Comparison of ENCODE assay signal across 11 cellular contexts in genomic region chr16:11346700-11347319, GRCh38. TPM values are rescaled to one million over a fixed set of nuclear protein-coding genes. Genes with fewer than 3 reads are reported as not detected.
DNase-seq lines count a peak whose midpoint lies in the region; ATAC-seq and TF ChIP-seq lines count a peak whose summit lies in the region.
"Had no signal": no experiment of that assay in that cellular context is flagged by ENCODE, and none has a peak within 500 bp of the region (broad histone marks: within the 10 kb centered on the region; RNA-seq: fewer than 3 reads in every experiment).

No MANE protein-coding gene starts in this region.

- TF ChIP-seq EP300 in gastroesophageal sphincter (IDR thresholded peaks at IDR 0.05) = no peak

- H4K20me1 ChIP-seq in GM23248 (ENCODE audit: insufficient read depth) (no peaks in the 10 kb centered on the region), hepatocyte (ENCODE audit: insufficient read depth, poor library complexity, severe bottlenecking) (no peaks in the 10 kb centered on the region)

- H3K9me2 ChIP-seq in GM23248 (ENCODE audit: insufficient read depth) (no peaks in the 10 kb centered on the region), hepatocyte (replicated peaks; ENCODE audit: insufficient read depth) (no peaks in the 10 kb centered on the region)

- TF ChIP-seq POLR2A in gastroesophageal sphincter (IDR thresholded peaks at IDR 0.05) = no peak

- peak overlapping the region in 1 of 2 donors; percentile 61 for H3K27ac Mint-ChIP-seq in T-cell

- intact Hi-C loops in upper lobe of right lung (cut with DNase I) = no loop called here

- 65 to 68% methylated on average over 9 of the region's 9 CpGs for WGBS in GM23248 (ENCODE audit: low coverage in 1 of 2, low lambda C conversion rate in 2 of 2, missing lambda C conversion rate in 2 of 2), 2 experiments
- 93% methylated on average over 9 of the region's 9 CpGs for WGBS in hepatocyte (ENCODE audit: low lambda C conversion rate, missing lambda C conversion rate)
- 85 to 100% methylated on average over 1 to 4 of the region's 9 CpGs for WGBS in gastroesophageal sphincter (ENCODE audit: low coverage in 1 of 2), 2 donors

- H3K4me1 Mint-ChIP-seq in T-cell = peaks cover 20 to 27% (median 25%) of the 10 kb centered on the region in 3 donors

- peaks cover 40% of the 10 kb centered on the region for H3K4me1 ChIP-seq in ACC112 (ENCODE audit: control insufficient read depth, insufficient read depth, low read length, unreplicated experiment)
- peaks cover 27% of the 10 kb centered on the region for H3K4me1 ChIP-seq in GM23248 (ENCODE audit: insufficient read depth)
- H3K4me1 ChIP-seq in hepatocyte (ENCODE audit: insufficient read depth) = peaks cover 23% of the 10 kb centered on the region
- peaks cover 22% of the 10 kb centered on the region for H3K4me1 ChIP-seq in upper lobe of right lung
- peaks cover 0 to 42% (median 18%) of the 10 kb centered on the region in 3 donors for H3K4me1 ChIP-seq in gastroesophageal sphincter

- TF ChIP-seq CTCF in hepatocyte (IDR thresholded peaks at IDR 0.05; ENCODE audit: poor library complexity) (no peak), upper lobe of right lung (IDR thresholded peaks at IDR 0.05) (no peak), gastroesophageal sphincter (IDR thresholded peaks at IDR 0.05) (no peak)

- H3K27ac ChIP-seq in ACC112 (ENCODE audit: low read depth, low read length) (no peak overlapping the region), GM23248 (no peak overlapping the region), hepatocyte (no peak overlapping the region), upper lobe of right lung (no peak overlapping the region), gastroesophageal sphincter (no peak overlapping the region)
- H3K27ac ChIP-seq: body of pancreas, SJSA1 had no signal

- H3K4me3 ChIP-seq in ACC112 (ENCODE audit: low read depth, low read length) (peak overlapping the region; percentile 78), GM23248 (no peak overlapping the region), hepatocyte (no peak overlapping the region), upper lobe of right lung (no peak overlapping the region), gastroesophageal sphincter (no peak overlapping the region)
- H3K4me3 ChIP-seq: body of pancreas had no signal

- H3K4me2 ChIP-seq in GM23248 (ENCODE audit: unreplicated experiment) (peak overlapping the region; percentile 75), hepatocyte (peak overlapping the region; percentile 80)

- ATAC-seq in T-cell (replicated peaks in 1 of 4) = no peak
- no peak for ATAC-seq in upper lobe of right lung
- ATAC-seq in gastroesophageal sphincter = no peak
- ATAC-seq: body of pancreas had no signal

- no peaks in the 10 kb centered on the region for H3K9me3 Mint-ChIP-seq in T-cell

- H3K9me3 ChIP-seq in GM23248 (ENCODE audit: low read depth) (no peaks in the 10 kb centered on the region), hepatocyte (ENCODE audit: low read depth) (no peaks in the 10 kb centered on the region), upper lobe of right lung (no peaks in the 10 kb centered on the region), gastroesophageal sphincter (no peaks in the 10 kb centered on the region)
- H3K9me3 ChIP-seq: body of pancreas, SJSA1 had no signal

- in situ Hi-C loops in GM23248 (cut with MboI) = no loop called here
- in situ Hi-C loops in KBM-7 (cut with MboI; ENCODE audit: low pct_unique_long_range_greater_than_20kb, low sequenced_read_pairs) = no loop called here

- POLR2A ChIA-PET in T-cell (lab: Charles Lee) = no interaction called here

- H3K79me2 ChIP-seq in ACC112 (ENCODE audit: control insufficient read depth, insufficient read depth, low read length, unreplicated experiment) (peaks cover 33% of the 10 kb centered on the region), GM23248 (ENCODE audit: insufficient read depth) (peaks cover 28% of the 10 kb centered on the region), hepatocyte (peaks cover 38% of the 10 kb centered on the region)

- H3K27me3 ChIP-seq in ACC112 (ENCODE audit: insufficient read depth, low read length) = no peaks in the 10 kb centered on the region
- H3K27me3 ChIP-seq in GM23248 (replicated peaks; ENCODE audit: insufficient read depth) = no peaks in the 10 kb centered on the region
- no peaks in the 10 kb centered on the region for H3K27me3 ChIP-seq in hepatocyte
- H3K27me3 ChIP-seq in upper lobe of right lung = no peaks in the 10 kb centered on the region
- H3K27me3 ChIP-seq in gastroesophageal sphincter = no peaks in the 10 kb centered on the region
- H3K27me3 ChIP-seq: body of pancreas, SJSA1 had no signal

- H3K36me3 Mint-ChIP-seq in T-cell = peaks cover 4% of the 10 kb centered on the region

- no peaks in the 10 kb centered on the region for H3K36me3 ChIP-seq in ACC112 (ENCODE audit: insufficient read depth, low read length)
- no peaks in the 10 kb centered on the region for H3K36me3 ChIP-seq in GM23248 (ENCODE audit: low read depth)
- H3K36me3 ChIP-seq in hepatocyte (replicated peaks; ENCODE audit: insufficient read depth, low read depth) = no peaks in the 10 kb centered on the region
- H3K36me3 ChIP-seq in upper lobe of right lung = no peaks in the 10 kb centered on the region
- H3K36me3 ChIP-seq in gastroesophageal sphincter = no peaks in the 10 kb centered on the region

- peaks cover 39% of the 10 kb centered on the region for H3F3A ChIP-seq in GM23248 (ENCODE audit: insufficient read depth)

- no peak overlapping the region for H3K9ac ChIP-seq in GM23248

- CTCF ChIA-PET in T-cell (lab: Charles Lee) = no interaction called here

- no peaks in the 10 kb centered on the region for H3K27me3 Mint-ChIP-seq in T-cell

- peak overlapping the region; percentile 78 to 88 (median 84) for H3K4me3 Mint-ChIP-seq in T-cell

- DNase-seq in GM23248 (no peak), T-cell (no peak), hepatocyte (ENCODE audit: low spot score) (no peak), upper lobe of right lung (no peak), hepatic stellate cell (ENCODE audit: low spot score) (no peak), KBM-7 (no peak)
- DNase-seq: body of pancreas, NCI-H524 treated with DMSO at 0.1 percent for 48 hours had no signal

- H2AFZ ChIP-seq in ACC112 (ENCODE audit: low read length, unreplicated experiment) (no peak overlapping the region), GM23248 (no peak overlapping the region), hepatocyte (no peak overlapping the region)

RNA-seq across cellular contexts. Expression of gene RMI2, which starts 1.6 kb away (rescaled TPM):
- total RNA-seq in GM23248 (2014; rRNA removed; shearing (Covaris generic)) = 8.5 and 20.6 TPM in 2 replicates
- polyA plus RNA-seq in GM23248 (2016; fragmentation: Nextera tagmentation; extraction: Ambion mirVana) (11.9 and 12.8 TPM in 2 replicates), hepatocyte (11.4 and 16.1 TPM in 2 replicates)
- total RNA-seq in T-cell (1 to 10 TPM; 1.8 to 6.3 (median 4.2) TPM), hepatocyte (6.7 and 9.8 TPM in 2 replicates), upper lobe of right lung (1.2 TPM), gastroesophageal sphincter (1 to 10 TPM in 3 of 4 donors, under 1 TPM in 1; 0.31 to 1.8 (median 1.4) TPM)
